1 cellular context compared by ENCODE assay signal in the genomic region with DNA sequence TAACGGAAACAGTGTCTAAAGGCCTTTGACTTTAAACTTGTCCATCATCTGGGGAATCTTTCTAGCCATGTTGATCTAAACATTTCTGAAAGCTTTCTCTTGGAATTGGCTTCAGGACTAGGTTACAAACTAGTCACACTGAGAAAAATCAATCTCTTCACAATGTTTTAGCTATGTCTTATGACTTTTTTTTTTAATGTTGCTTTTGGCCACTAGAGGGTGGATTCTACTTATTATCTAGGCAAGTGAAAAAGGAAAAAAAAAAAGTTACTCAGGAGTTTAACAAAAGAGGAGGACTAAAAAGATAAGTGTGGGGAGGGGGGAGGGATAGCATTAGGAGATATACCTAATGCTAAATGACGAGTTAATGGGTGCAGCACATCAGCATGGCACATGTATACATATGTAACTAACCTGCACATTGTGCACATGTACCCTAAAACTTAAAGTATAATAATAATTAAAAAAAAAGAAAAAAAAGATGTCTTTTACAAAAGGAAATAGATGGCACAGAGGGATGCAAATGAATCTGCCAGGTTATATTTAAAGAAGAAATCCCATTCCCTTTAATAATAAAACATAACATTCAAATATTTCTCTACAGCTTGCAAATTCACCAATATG.
TF ChIP-seq lines count a peak whose summit lies in the region.

No MANE protein-coding gene starts in this region.

TF ChIP-seq in HCT116, 20 proteins besides CTCF, POLR2A, EP300 and RAD21 (continued from another document):
- TF ChIP-seq POLR2AphosphoS5 (IDR thresholded peaks at IDR 0.05; ENCODE audit: low read depth, low read length) (no peak), REST (IDR thresholded peaks at IDR 0.05; ENCODE audit: low read depth) (no peak), EZH2 (IDR thresholded peaks at IDR 0.05) (no peak), SRF (IDR thresholded peaks at IDR 0.05; ENCODE audit: low read depth) (no peak), EGR1 (IDR thresholded peaks at IDR 0.05; ENCODE audit: low read depth) (no peak)
- TF ChIP-seq, protein P1, sequence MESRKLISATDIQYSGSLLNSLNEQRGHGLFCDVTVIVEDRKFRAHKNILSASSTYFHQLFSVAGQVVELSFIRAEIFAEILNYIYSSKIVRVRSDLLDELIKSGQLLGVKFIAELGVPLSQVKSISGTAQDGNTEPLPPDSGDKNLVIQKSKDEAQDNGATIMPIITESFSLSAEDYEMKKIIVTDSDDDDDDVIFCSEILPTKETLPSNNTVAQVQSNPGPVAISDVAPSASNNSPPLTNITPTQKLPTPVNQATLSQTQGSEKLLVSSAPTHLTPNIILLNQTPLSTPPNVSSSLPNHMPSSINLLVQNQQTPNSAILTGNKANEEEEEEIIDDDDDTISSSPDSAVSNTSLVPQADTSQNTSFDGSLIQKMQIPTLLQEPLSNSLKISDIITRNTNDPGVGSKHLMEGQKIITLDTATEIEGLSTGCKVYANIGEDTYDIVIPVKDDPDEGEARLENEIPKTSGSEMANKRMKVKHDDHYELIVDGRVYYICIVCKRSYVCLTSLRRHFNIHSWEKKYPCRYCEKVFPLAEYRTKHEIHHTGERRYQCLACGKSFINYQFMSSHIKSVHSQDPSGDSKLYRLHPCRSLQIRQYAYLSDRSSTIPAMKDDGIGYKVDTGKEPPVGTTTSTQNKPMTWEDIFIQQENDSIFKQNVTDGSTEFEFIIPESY (IDR thresholded peaks at IDR 0.05; ENCODE audit: extremely low read depth, insufficient replicate concordance, low read length), result no peak
- TF ChIP-seq, protein P2, sequence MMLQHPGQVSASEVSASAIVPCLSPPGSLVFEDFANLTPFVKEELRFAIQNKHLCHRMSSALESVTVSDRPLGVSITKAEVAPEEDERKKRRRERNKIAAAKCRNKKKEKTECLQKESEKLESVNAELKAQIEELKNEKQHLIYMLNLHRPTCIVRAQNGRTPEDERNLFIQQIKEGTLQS (IDR thresholded peaks at IDR 0.05), result no peak
